In genomic region chr2:9768388-9768787, GRCh38 we compare ENCODE assay signal across 9 cellular contexts.
DNase-seq lines count a peak whose midpoint lies in the region; ATAC-seq and TF ChIP-seq lines count a peak whose summit lies in the region.
"Had no signal": no experiment of that assay in that cellular context is flagged by ENCODE, and none has a peak within 500 bp of the region (broad histone marks: within the 10 kb centered on the region; RNA-seq: fewer than 3 reads in every experiment).

No MANE protein-coding gene starts in this region.

- no peaks in the 10 kb centered on the region for H3K4me1 ChIP-seq in adrenal gland (replicated peaks in 1 of 2)
- peaks cover 22% of the 10 kb centered on the region for H3K4me1 ChIP-seq in vagina

- intact Hi-C loops in adrenal gland (cut with DNase I), result loop anchor here in 1 of 2 donors (5.0 kb wide), 1 partner anchor 131 kb away; no protein-coding TSS in a partner anchor
- intact Hi-C loops in vagina (cut with DNase I), result no loop called here

- no peak overlapping the region for H3K27ac Mint-ChIP-seq in naive thymus-derived CD8-positive, alpha-beta T cell

- H3K27me3 Mint-ChIP-seq in naive thymus-derived CD8-positive, alpha-beta T cell, result peaks cover 0 to 9% (median 0%) of the 10 kb centered on the region in 5 donors

- no peaks in the 10 kb centered on the region for H3K9me3 ChIP-seq in adrenal gland (replicated peaks in 1 of 3)
- no peaks in the 10 kb centered on the region for H3K9me3 ChIP-seq in vagina
- H3K9me3 ChIP-seq: sigmoid colon had no signal

- POLR2A ChIA-PET in naive thymus-derived CD8-positive, alpha-beta T cell (lab: Charles Lee), result no interaction called here

- DNase-seq in DMS153 (lab: John Stamatoyannopoulos, UW) (peak; percentile 56), NCI-H1694 treated with DMSO at 0.1 percent for 48 hours (lab: John Stamatoyannopoulos, UW) (peak; percentile 27), adrenal gland (peak; percentile 45 to 83 (median 75)), myocyte (ENCODE audit: low read depth) (peak; percentile 58), vagina (ENCODE audit: extremely low spot score in 2 of 2) (no peak), GM19240 (ENCODE audit: insufficient read length, low spot score) (no peak)
- DNase-seq in naive thymus-derived CD8-positive, alpha-beta T cell, result no peak
- DNase-seq: sigmoid colon had no signal

- no peak for ATAC-seq in HG03378 (IDR thresholded peaks at IDR 0.05; ENCODE audit: unreplicated experiment)
- ATAC-seq in naive thymus-derived CD8-positive, alpha-beta T cell, result no peak

- H3K27me3 ChIP-seq in adrenal gland, result no peaks in the 10 kb centered on the region
- no peaks in the 10 kb centered on the region for H3K27me3 ChIP-seq in vagina
- H3K27me3 ChIP-seq: sigmoid colon had no signal

- H3K27ac ChIP-seq in adrenal gland (no peak overlapping the region), vagina (no peak overlapping the region)
- H3K27ac ChIP-seq: sigmoid colon had no signal

- WGBS in adrenal gland, 4 donors, result 42 to 73% (median 47%) methylated on average over 8 to 12 of the region's 12 CpGs

- H3K4me3 Mint-ChIP-seq in naive thymus-derived CD8-positive, alpha-beta T cell, result no peak overlapping the region

- H3K4me3 ChIP-seq in adrenal gland, result no peak overlapping the region
- no peak overlapping the region for H3K4me3 ChIP-seq in vagina
- H3K4me3 ChIP-seq: sigmoid colon had no signal

- no peaks in the 10 kb centered on the region for H3K9me3 Mint-ChIP-seq in naive thymus-derived CD8-positive, alpha-beta T cell

- no peaks in the 10 kb centered on the region for H3K36me3 ChIP-seq in adrenal gland (replicated peaks in 1 of 2)
- no peaks in the 10 kb centered on the region for H3K36me3 ChIP-seq in vagina
- H3K36me3 ChIP-seq: sigmoid colon had no signal

- peaks cover 0 to 25% (median 3%) of the 10 kb centered on the region in 4 donors for H3K4me1 Mint-ChIP-seq in naive thymus-derived CD8-positive, alpha-beta T cell

- TF ChIP-seq POLR2A in adrenal gland (IDR thresholded peaks at IDR 0.05), result no peak
- TF ChIP-seq POLR2A in vagina (IDR thresholded peaks at IDR 0.05), result no peak

- TF ChIP-seq CTCF in adrenal gland (IDR thresholded peaks at IDR 0.05) (peak; percentile 41 to 60 (median 56)), vagina (IDR thresholded peaks at IDR 0.05) (no peak)

- no peaks in the 10 kb centered on the region for H3K36me3 Mint-ChIP-seq in naive thymus-derived CD8-positive, alpha-beta T cell

Comparison
In these comparisons a context has a peak if more than half of its experiments do, and no peak if none do; other contexts are left out.
1. DNase-seq: peak in DMS153 (single experiment), NCI-H1694 treated with DMSO at 0.1 percent for 48 hours (single experiment), adrenal gland (7 of 7) and myocyte (single experiment); none in vagina (0 of 2), naive thymus-derived CD8-positive, alpha-beta T cell (0 of 10) and GM19240 (single experiment).
2. CTCF ChIP-seq: peak in adrenal gland (6 of 6); none in vagina (0 of 3).